Comparison of ENCODE assay signal across 9 cellular contexts in genomic region chr11:128956401-128957203, GRCh38. TPM values are rescaled to one million over a fixed set of nuclear protein-coding genes. Genes with fewer than 3 reads are reported as not detected.
DNase-seq lines count a peak whose midpoint lies in the region; TF ChIP-seq lines count a peak whose summit lies in the region.
"Had no signal": no experiment of that assay in that cellular context is flagged by ENCODE, and none has a peak within 500 bp of the region (broad histone marks: within the 10 kb centered on the region; RNA-seq: fewer than 3 reads in every experiment).

No MANE protein-coding gene starts in this region.

- no peak overlapping the region for H2AFZ ChIP-seq in SU-DHL-6 (ENCODE audit: low read depth, low read length, severe bottlenecking)
- H2AFZ ChIP-seq in neural cell (ENCODE audit: low read depth, low read length), result no peak overlapping the region

- H3K27me3 ChIP-seq in SU-DHL-6 (ENCODE audit: low read length) (no peaks in the 10 kb centered on the region), neural cell (ENCODE audit: insufficient read depth, low read depth, low read length) (no peaks in the 10 kb centered on the region)
- no peaks in the 10 kb centered on the region for H3K27me3 ChIP-seq in effector memory CD4-positive, alpha-beta T cell (replicated peaks; ENCODE audit: control insufficient read depth, insufficient read depth, low read length, poor library complexity, severe bottlenecking)

- no peaks in the 10 kb centered on the region for H3F3A ChIP-seq in SU-DHL-6 (ENCODE audit: insufficient read depth)
- no peaks in the 10 kb centered on the region for H3F3A ChIP-seq in neural cell (ENCODE audit: insufficient read depth, low read length, poor library complexity, severe bottlenecking)

- TF ChIP-seq EP300 in neural cell (conservative IDR thresholded peaks at IDR 0.05; ENCODE audit: poor library complexity, severe bottlenecking), result no peak

- H3K4me3 ChIP-seq in SU-DHL-6 (ENCODE audit: insufficient read depth, low read length, poor library complexity, severe bottlenecking), result no peak overlapping the region
- H3K4me3 ChIP-seq in fibroblast of pulmonary artery (replicated peaks; ENCODE audit: low read depth, low read length), result no peak overlapping the region
- no peak overlapping the region for H3K4me3 ChIP-seq in neural cell (ENCODE audit: low read length)
- no peak overlapping the region for H3K4me3 ChIP-seq in effector memory CD4-positive, alpha-beta T cell (ENCODE audit: insufficient read depth, low read depth, low read length, poor library complexity, severe bottlenecking)

- H3K9me3 ChIP-seq in SU-DHL-6 (ENCODE audit: insufficient read depth, low read length) (no peaks in the 10 kb centered on the region), neural cell (ENCODE audit: low read length) (no peaks in the 10 kb centered on the region)
- H3K9me3 ChIP-seq in effector memory CD4-positive, alpha-beta T cell (ENCODE audit: control insufficient read depth, low read length), result no peaks in the 10 kb centered on the region

- no peak overlapping the region for H3K27ac Mint-ChIP-seq in activated naive CD4-positive, alpha-beta T cell treated with anti-CD3 and anti-CD28 coated beads for 36 hours

- peak; percentile 95 for TF ChIP-seq RAD21 in neural cell (conservative IDR thresholded peaks at IDR 0.05)

- CTCF ChIA-PET in activated naive CD4-positive, alpha-beta T cell treated with anti-CD3 and anti-CD28 coated beads for 36 hours (lab: Charles Lee), result interaction anchor here (0.6 to 9.5 kb wide), 26 partner anchors 8 to 1490 kb away, joined by 3 to 175 read pairs (median 4); partner anchors contain the start of gene KCNJ5
- CTCF ChIA-PET in HEK293T (lab: Yijun Ruan, JAX), result interaction anchor here (0.6 to 2.3 kb wide), 20 partner anchors 9 to 799 kb away, joined by 3 to 68 read pairs (median 4); partner anchors contain the start of genes KCNJ5 and TP53AIP1

- no peak overlapping the region for H3K4me3 Mint-ChIP-seq in activated naive CD4-positive, alpha-beta T cell treated with anti-CD3 and anti-CD28 coated beads for 36 hours
- H3K4me3 Mint-ChIP-seq: stimulated activated naive CD8-positive, alpha-beta T cell treated with anti-CD3 and anti-CD28 coated beads, Interleukin-15, amount 100 ng/mL, for 72 hours had no signal

- no peak overlapping the region for H3K27ac ChIP-seq in SU-DHL-6 (ENCODE audit: low read depth, low read length)
- no peak overlapping the region for H3K27ac ChIP-seq in neural cell (ENCODE audit: low read length)
- no peak overlapping the region for H3K27ac ChIP-seq in effector memory CD4-positive, alpha-beta T cell (ENCODE audit: insufficient read depth, low read length, poor library complexity, severe bottlenecking)

- POLR2A ChIA-PET in HEK293T (lab: Yijun Ruan, JAX), result interaction anchor here (1.2 kb wide), 1 partner anchor 71 kb away, joined by 6 read pairs; no protein-coding TSS in a partner anchor

- H3K9me3 Mint-ChIP-seq in activated naive CD4-positive, alpha-beta T cell treated with anti-CD3 and anti-CD28 coated beads for 36 hours, result no peaks in the 10 kb centered on the region
- H3K9me3 Mint-ChIP-seq: stimulated activated naive CD8-positive, alpha-beta T cell treated with anti-CD3 and anti-CD28 coated beads, Interleukin-15, amount 100 ng/mL, for 72 hours had no signal

- H3K36me3 ChIP-seq in SU-DHL-6 (ENCODE audit: low read length), result no peaks in the 10 kb centered on the region
- H3K36me3 ChIP-seq in neural cell (ENCODE audit: insufficient read depth, low read length), result peaks cover 10% of the 10 kb centered on the region
- no peaks in the 10 kb centered on the region for H3K36me3 ChIP-seq in effector memory CD4-positive, alpha-beta T cell (ENCODE audit: control insufficient read depth, insufficient read depth, low read length)

- H3K9me2 ChIP-seq in SU-DHL-6 (replicated peaks; ENCODE audit: insufficient read depth, low read length) (no peaks in the 10 kb centered on the region), neural cell (ENCODE audit: insufficient read depth, low read length) (no peaks in the 10 kb centered on the region)

- H3K27me3 Mint-ChIP-seq in activated naive CD4-positive, alpha-beta T cell treated with anti-CD3 and anti-CD28 coated beads for 36 hours (ENCODE audit: low read depth), result peaks cover 3% of the 10 kb centered on the region

- H4K20me1 ChIP-seq in SU-DHL-6 (ENCODE audit: low read depth, low read length) (no peaks in the 10 kb centered on the region), neural cell (ENCODE audit: insufficient read depth) (no peaks in the 10 kb centered on the region)

- H3K9ac ChIP-seq in SU-DHL-6 (ENCODE audit: low read length) (no peak overlapping the region), neural cell (ENCODE audit: low read length) (no peak overlapping the region)

- no peaks in the 10 kb centered on the region for H3K4me1 Mint-ChIP-seq in activated naive CD4-positive, alpha-beta T cell treated with anti-CD3 and anti-CD28 coated beads for 36 hours (ENCODE audit: low read depth)
- H3K4me1 Mint-ChIP-seq: stimulated activated naive CD8-positive, alpha-beta T cell treated with anti-CD3 and anti-CD28 coated beads, Interleukin-15, amount 100 ng/mL, for 72 hours had no signal

- intact Hi-C loops in activated naive CD4-positive, alpha-beta T cell treated with anti-CD3 and anti-CD28 coated beads for 36 hours (cut with micrococcal nuclease), result loop anchor here (1.0 to 5.0 kb wide), 3 partner anchors 72 to 799 kb away; no protein-coding TSS in a partner anchor

- no peaks in the 10 kb centered on the region for H3K36me3 Mint-ChIP-seq in activated naive CD4-positive, alpha-beta T cell treated with anti-CD3 and anti-CD28 coated beads for 36 hours (ENCODE audit: low read depth)

- H3K79me2 ChIP-seq in SU-DHL-6 (ENCODE audit: insufficient read depth, low read length) (no peaks in the 10 kb centered on the region), neural cell (replicated peaks; ENCODE audit: insufficient read depth, low read length) (no peaks in the 10 kb centered on the region)

- DNase-seq in activated naive CD4-positive, alpha-beta T cell treated with anti-CD3 and anti-CD28 coated beads for 36 hours, result peak; percentile 46
- DNase-seq in activated naive CD4-positive, alpha-beta T cell treated with anti-CD3 and anti-CD28 coated beads, Interleukin-2, amount 50 U/mL, for 16 hours, result no peak
- DNase-seq in HEK293T (ENCODE audit: extremely low spot score), result peak; percentile 73
- peak; percentile 64 for DNase-seq in NCI-H1436 (lab: John Stamatoyannopoulos, UW)
- DNase-seq in fibroblast of pulmonary artery (ENCODE audit: low read depth), result peak; percentile 81
- DNase-seq in effector memory CD4-positive, alpha-beta T cell, result no peak

- peak; percentile 22 for TF ChIP-seq CTCF in SU-DHL-6 (IDR thresholded peaks at IDR 0.05; ENCODE audit: insufficient read depth, low read length, poor library complexity, severe bottlenecking)
- peak; percentile 78 for TF ChIP-seq CTCF in fibroblast of pulmonary artery (IDR thresholded peaks at IDR 0.05; ENCODE audit: low read length, missing control alignments)
- peak; percentile 94 for TF ChIP-seq CTCF in neural cell (IDR thresholded peaks at IDR 0.05; ENCODE audit: poor library complexity, severe bottlenecking)

- H3K4me2 ChIP-seq in SU-DHL-6 (ENCODE audit: low read depth, low read length, poor library complexity, severe bottlenecking) (no peak overlapping the region), neural cell (ENCODE audit: low read length) (no peak overlapping the region)

- no peaks in the 10 kb centered on the region for H3K4me1 ChIP-seq in effector memory CD4-positive, alpha-beta T cell (ENCODE audit: control insufficient read depth, insufficient read depth, low read length, poor library complexity, severe bottlenecking)

TF ChIP-seq in HEK293T, 16 proteins besides CTCF, POLR2A, EP300 and RAD21:
- TF ChIP-seq ZNF384 (IDR thresholded peaks at IDR 0.05), result peak; percentile 89
- TF ChIP-seq TARDBP (IDR thresholded peaks at IDR 0.05), result no peak
TF ChIP-seq in HEK293T: peak in this region for 1.

TF ChIP-seq in neural cell, 6 proteins besides CTCF, POLR2A, EP300 and RAD21:
- TF ChIP-seq SMC3 (conservative IDR thresholded peaks at IDR 0.05; ENCODE audit: poor library complexity), result peak; percentile 98
- no peak for TF ChIP-seq TAF1 (IDR thresholded peaks at IDR 0.05; ENCODE audit: low read depth)
- no peak for TF ChIP-seq EZH2 (IDR thresholded peaks at IDR 0.05; ENCODE audit: borderline replicate concordance, insufficient read depth, low read length, poor library complexity, severe bottlenecking)
- no peak for TF ChIP-seq POLR2AphosphoS5 (IDR thresholded peaks at IDR 0.05)

RNA-seq across cellular contexts. Expression of gene TP53AIP1, which starts 13.9 kb away (rescaled TPM):
- total RNA-seq in activated naive CD4-positive, alpha-beta T cell treated with anti-CD3 and anti-CD28 coated beads for 36 hours, result not detected
- 0.68 and 1.4 TPM in 2 replicates for polyA plus RNA-seq in neural cell
- 0.73 and 0.81 TPM in 2 replicates for polyA minus RNA-seq in neural cell

Comparison
In these comparisons a context has a peak if more than half of its experiments do, and no peak if none do; other contexts are left out.
1. DNase-seq: peak in activated naive CD4-positive, alpha-beta T cell treated with anti-CD3 and anti-CD28 coated beads for 36 hours (single experiment), HEK293T (single experiment), NCI-H1436 (single experiment) and fibroblast of pulmonary artery (single experiment); none in activated naive CD4-positive, alpha-beta T cell treated with anti-CD3 and anti-CD28 coated beads, Interleukin-2, amount 50 U/mL, for 16 hours (single experiment) and effector memory CD4-positive, alpha-beta T cell (0 of 3).
2. CTCF ChIP-seq: peak in every context shown above with its lines; median percentile 94 in neural cell; 78 in fibroblast of pulmonary artery; 22 in SU-DHL-6.